1 cellular context compared by ENCODE assay signal in genomic region chr7:22377690-22378089, GRCh38.
TF ChIP-seq lines count a peak whose summit lies in the region.

No MANE protein-coding gene starts in this region.

TF ChIP-seq in SK-N-SH treated with all-trans-retinoic acid at 6 μM for 48 hours, 23 proteins besides CTCF, POLR2A, EP300 and RAD21 (continued from another document):
- no peak for TF ChIP-seq CSRNP3 (CRISPR knock-in tag; IDR thresholded peaks at IDR 0.05)
